ENCODE assay signal across 1 cellular context in the genomic region with DNA sequence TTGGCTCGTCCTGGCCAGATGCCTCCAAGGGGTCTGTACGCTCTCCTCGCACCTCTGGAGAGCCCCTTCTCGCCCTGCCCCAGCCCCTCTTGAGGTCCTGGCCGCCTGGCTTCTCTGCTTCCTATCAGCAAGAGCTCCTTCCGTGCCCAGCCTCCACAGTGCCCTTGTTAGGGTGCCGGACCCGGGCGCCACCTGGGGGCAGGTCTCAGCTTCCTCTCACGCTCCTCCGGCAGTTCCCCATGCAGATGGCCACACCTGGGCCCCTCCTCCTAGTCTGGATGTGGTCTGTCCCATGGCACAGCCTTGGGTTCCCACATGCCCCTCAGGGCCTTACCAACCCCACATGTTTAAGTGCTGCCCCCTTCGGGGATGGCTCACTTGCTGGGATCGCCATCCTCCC. TPM values are rescaled to one million over a fixed set of nuclear protein-coding genes. Genes with fewer than 3 reads are reported as not detected.
"Had no signal": no experiment of that assay in that cellular context is flagged by ENCODE, and none has a peak within 500 bp of the region (broad histone marks: within the 10 kb centered on the region; RNA-seq: fewer than 3 reads in every experiment).

No MANE protein-coding gene starts in this region.

RNA-seq across cellular contexts. Expression of gene TMEM191C, which starts 6.5 kb away (rescaled TPM):
- total RNA-seq: M059J had no signal
